Comparison of ENCODE assay signal across 16 cellular contexts in genomic region chr16:23119570-23119969, GRCh38. TPM values are rescaled to one million over a fixed set of nuclear protein-coding genes. Genes with fewer than 3 reads are reported as not detected.
DNase-seq lines count a peak whose midpoint lies in the region; ATAC-seq, FAIRE-seq and TF ChIP-seq lines count a peak whose summit lies in the region.
"Had no signal": no experiment of that assay in that cellular context is flagged by ENCODE, and none has a peak within 500 bp of the region (broad histone marks: within the 10 kb centered on the region; RNA-seq: fewer than 3 reads in every experiment).

No MANE protein-coding gene starts in this region.

- H3K36me3 ChIP-seq in esophagus muscularis mucosa (no peaks in the 10 kb centered on the region), pancreas (no peaks in the 10 kb centered on the region)

- WGBS in esophagus muscularis mucosa: 34% methylated on average over 2 of the region's 2 CpGs
- 59 to 64% methylated on average over 2 of the region's 2 CpGs for WGBS in pancreas, 2 donors

- no peak for TF ChIP-seq EP300 in esophagus muscularis mucosa (IDR thresholded peaks at IDR 0.05)

- H3K9me3 ChIP-seq in esophagus muscularis mucosa: no peaks in the 10 kb centered on the region
- H3K9me3 ChIP-seq in pancreas: no peaks in the 10 kb centered on the region

- H3K27ac ChIP-seq in RWPE1: peak overlapping the region; percentile 68
- peak overlapping the region; percentile 73 to 88 (median 79) for H3K27ac ChIP-seq in esophagus muscularis mucosa (replicated peaks in 1 of 4)
- H3K27ac ChIP-seq in pancreas: no peak overlapping the region

- FAIRE-seq in pancreas (lab: Jason Lieb, UNC): no peak
- FAIRE-seq: GM12892 had no signal

- intact Hi-C loops in esophagus muscularis mucosa (cut with DNase I): no loop called here
- intact Hi-C loops in pancreas (cut with DNase I): no loop called here

- no peak for TF ChIP-seq POLR2A in esophagus muscularis mucosa (IDR thresholded peaks at IDR 0.05; ENCODE audit: low read depth)

- ATAC-seq in omental fat pad (ENCODE audit: low FRiP score) (peak; percentile 8), pancreas (no peak), GM19455 (IDR thresholded peaks at IDR 0.05; ENCODE audit: unreplicated experiment) (no peak), GM21528 (IDR thresholded peaks at IDR 0.05; ENCODE audit: low FRiP score, unreplicated experiment) (no peak)
- ATAC-seq: activated CD4-positive, CD25-positive, alpha-beta regulatory T cell treated with anti-CD3 and anti-CD28 coated beads, Interleukin-2, amount 50 U/mL, for 24 hours; activated naive CD8-positive, alpha-beta T cell treated with anti-CD3 and anti-CD28 coated beads, Interleukin-2, amount 50 U/mL, for 24 hours; stimulated activated effector memory CD8-positive, alpha-beta T cell treated with anti-CD3 and anti-CD28 coated beads, Interleukin-12 subunit alpha, Interleukin-12 subunit beta, amount 100 ng/mL, for 72 hours had no signal

- H3K27me3 ChIP-seq in esophagus muscularis mucosa: no peaks in the 10 kb centered on the region
- no peaks in the 10 kb centered on the region for H3K27me3 ChIP-seq in pancreas

- CTCF ChIA-PET in RWPE1 (lab: Yijun Ruan, JAX): no interaction called here

- H3K4me1 ChIP-seq in esophagus muscularis mucosa (peaks cover 46 to 100% (median 87%) of the 10 kb centered on the region in 4 donors), pancreas (peaks cover 0 to 2% (median 0%) of the 10 kb centered on the region in 3 donors)

- no peak for TF ChIP-seq CTCF in RWPE1 (conservative IDR thresholded peaks at IDR 0.05; ENCODE audit: low read depth)
- no peak for TF ChIP-seq CTCF in esophagus muscularis mucosa (IDR thresholded peaks at IDR 0.05)
- TF ChIP-seq CTCF in omental fat pad (IDR thresholded peaks at IDR 0.05): no peak
- no peak for TF ChIP-seq CTCF in pancreas (IDR thresholded peaks at IDR 0.05)

- POLR2A ChIA-PET in RWPE1 (lab: Yijun Ruan, JAX; ENCODE audit: low non-redundant PET): no interaction called here

- DNase-seq in DMS 273 (lab: John Stamatoyannopoulos, UW; ENCODE audit: unreplicated experiment) (peak; percentile 61), RWPE1 (ENCODE audit: low spot score) (peak; percentile 59), esophagus muscularis mucosa (ENCODE audit: extremely low spot score) (no peak), omental fat pad (ENCODE audit: low spot score) (no peak), pancreas (no peak)
- DNase-seq in stimulated activated naive CD4-positive, alpha-beta T cell treated with Interleukin-2 at 50 U/mL for 16 hours (lab: John Stamatoyannopoulos, UW): no peak
- DNase-seq: activated naive CD8-positive, alpha-beta T cell treated with anti-CD3 and anti-CD28 coated beads, Interleukin-2, amount 50 U/mL, for 24 hours; activated T-cell treated with anti-CD3 and anti-CD28 coated beads for 4 hours; effector CD4-positive, alpha-beta T cell; Kasumi-1; SW 1271 had no signal

- H3K4me3 ChIP-seq in esophagus muscularis mucosa (no peak overlapping the region), pancreas (no peak overlapping the region)

RNA-seq across cellular contexts. Expression of gene USP31, which starts 29.7 kb away (rescaled TPM):
- total RNA-seq in esophagus muscularis mucosa: 10 to 100 TPM; 18.9 to 29.1 (median 23.3) TPM
- total RNA-seq in omental fat pad: 10 to 100 TPM; 12.7 to 17.5 (median 15.9) TPM
- total RNA-seq in pancreas: 1 to 10 TPM; 4.6 to 10.0 (median 5.7) TPM
- polyA plus RNA-seq in pancreas: 1 to 10 TPM; 1.9 to 6.0 TPM

Comparison
In these comparisons a context has a peak if more than half of its experiments do, and no peak if none do; other contexts are left out.
1. DNase-seq: peak in DMS 273 (single experiment) and RWPE1 (single experiment); none in esophagus muscularis mucosa (single experiment), omental fat pad (single experiment), pancreas (0 of 6) and stimulated activated naive CD4-positive, alpha-beta T cell treated with Interleukin-2 at 50 U/mL for 16 hours (single experiment).
2. H3K27ac ChIP-seq: peak in RWPE1 (single experiment) and esophagus muscularis mucosa (4 of 4); none in pancreas (0 of 4).